26 cellular contexts compared by ENCODE assay signal in the genomic region with DNA sequence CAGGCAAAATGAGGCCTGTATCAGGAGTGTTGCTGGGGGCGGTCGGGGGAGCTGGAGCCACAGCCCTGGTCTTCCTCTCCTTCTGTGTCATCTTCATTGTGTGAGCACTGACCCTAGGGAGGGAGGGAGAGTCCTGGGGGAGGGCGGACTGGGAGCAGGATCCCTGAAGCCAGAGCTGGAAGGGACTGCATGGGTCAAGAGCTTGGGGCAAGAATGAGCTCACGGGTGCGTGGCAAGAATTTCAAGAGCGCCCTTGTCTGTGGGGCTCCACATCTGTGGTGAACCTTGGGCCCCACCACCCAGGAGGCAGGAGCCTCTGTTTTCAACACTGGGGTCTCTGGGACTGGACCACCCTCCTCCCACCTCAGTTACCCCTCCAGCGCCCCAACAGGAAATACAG. TPM values are rescaled to one million over a fixed set of nuclear protein-coding genes. Genes with fewer than 3 reads are reported as not detected.
"Had no signal": no experiment of that assay in that cellular context is flagged by ENCODE, and none has a peak within 500 bp of the region (broad histone marks: within the 10 kb centered on the region; RNA-seq: fewer than 3 reads in every experiment).

No MANE protein-coding gene starts in this region.

- H3K27ac Mint-ChIP-seq: memory B cell, nephron progenitor cell had no signal

- H3K36me3 ChIP-seq: colonic mucosa, gastrocnemius medialis, heart right ventricle, left lung, lower lobe of right lung, ovary, right atrium auricular region, sigmoid colon, suprapubic skin, thyroid gland, upper lobe of left lung, uterus had no signal

- H3K9me3 ChIP-seq: colonic mucosa, gastrocnemius medialis, left lung, lower lobe of right lung, neutrophil, ovary, right atrium auricular region, sigmoid colon, suprapubic skin, thyroid gland, upper lobe of left lung, uterus had no signal

- H3K27ac ChIP-seq: colonic mucosa, gastrocnemius medialis, left lung, lower lobe of right lung, ovary, right atrium auricular region, sigmoid colon, skin epidermis, suprapubic skin, thyroid gland, upper lobe of left lung, uterus had no signal

- FAIRE-seq: endometrium, keratinocyte had no signal

- H3K4me1 ChIP-seq: colonic mucosa, gastrocnemius medialis, right atrium auricular region, sigmoid colon, suprapubic skin, thyroid gland, uterus had no signal

- H3K4me3 ChIP-seq: colonic mucosa, gastrocnemius medialis, heart right ventricle, left lung, lower lobe of right lung, ovary, right atrium auricular region, sigmoid colon, skin epidermis, suprapubic skin, thyroid gland, upper lobe of left lung, uterus had no signal

- H3K4me1 Mint-ChIP-seq: memory B cell had no signal

- DNase-seq: colonic mucosa; effector CD8-positive, alpha-beta T cell; gastrocnemius medialis; heart right ventricle; hypothalamus; left lung; lower lobe of right lung; midbrain; nephron progenitor cell; ovary; sigmoid colon; stimulated activated CD4-positive, alpha-beta T cell treated with anti-CD3 and anti-CD28 coated beads, Interleukin-2, amount 100 ng/mL, for 24 hours; stimulated activated CD4-positive, alpha-beta T cell treated with anti-CD3 and anti-CD28 coated beads, Interleukin-4, amount 100 ng/mL, for 4 hours; stimulated activated naive CD4-positive, alpha-beta T cell; thyroid gland; upper lobe of left lung; uterus had no signal

- H3K36me3 Mint-ChIP-seq: memory B cell had no signal

- H3K27me3 ChIP-seq: colonic mucosa, gastrocnemius medialis, ovary, right atrium auricular region, thyroid gland, upper lobe of left lung, uterus had no signal

- H3K9me3 Mint-ChIP-seq: memory B cell had no signal

- H3K4me3 Mint-ChIP-seq: memory B cell, nephron progenitor cell had no signal

RNA-seq across cellular contexts. Expression of a gene that starts 4.7 kb away (rescaled TPM):
- total RNA-seq: fibroblast of lung, fibroblast of villous mesenchyme, suprapubic skin had no signal

RNA-seq across cellular contexts. Expression of a gene that starts 22.0 kb away (rescaled TPM):
- total RNA-seq: fibroblast of lung, fibroblast of villous mesenchyme had no signal
